In the genomic region with DNA sequence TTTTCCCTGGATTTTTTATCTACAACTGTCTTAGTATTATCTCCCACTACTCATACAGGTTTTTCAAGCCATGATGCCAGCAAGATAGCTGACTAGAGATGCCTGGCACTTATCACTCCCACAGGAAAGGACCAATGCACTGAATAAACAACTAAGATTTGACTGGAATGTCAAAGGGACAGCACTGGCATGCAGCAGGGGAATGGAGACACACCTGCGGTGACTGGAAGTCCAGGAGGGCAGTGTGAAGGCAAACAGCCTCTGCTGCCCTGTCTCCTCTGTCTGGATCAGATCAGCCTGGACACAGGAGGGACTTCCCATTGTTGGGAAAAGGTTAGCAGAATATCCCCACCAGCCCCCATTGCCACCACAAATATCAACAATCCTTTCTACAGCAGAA, we compare ENCODE assay signal across 25 cellular contexts.
"Had no signal": no experiment of that assay in that cellular context is flagged by ENCODE, and none has a peak within 500 bp of the region (broad histone marks: within the 10 kb centered on the region; RNA-seq: fewer than 3 reads in every experiment).

No MANE protein-coding gene starts in this region.

- H3K27me3 ChIP-seq: colonic mucosa, dorsolateral prefrontal cortex, esophagus squamous epithelium, gastrocnemius medialis, pancreas, transverse colon, vagina had no signal

- H3K4me3 ChIP-seq: colonic mucosa, dorsolateral prefrontal cortex, esophagus squamous epithelium, gastrocnemius medialis, pancreas, transverse colon, vagina had no signal

- ATAC-seq: activated CD4-positive, CD25-positive, alpha-beta regulatory T cell treated with anti-CD3 and anti-CD28 coated beads, Interleukin-2, amount 50 U/mL, for 24 hours; activated CD8-positive, alpha-beta memory T cell treated with anti-CD3 and anti-CD28 coated beads, Interleukin-2, amount 10 ng/mL, durations not matched to agents 7 days and 5 days; activated CD8-positive, alpha-beta T cell treated with anti-CD3 and anti-CD28 coated beads for 36 hours; effector memory CD8-positive, alpha-beta T cell; gastrocnemius medialis; sciatic nerve had no signal

- H3K27ac ChIP-seq: colonic mucosa, dorsolateral prefrontal cortex, esophagus squamous epithelium, gastrocnemius medialis, pancreas, transverse colon, vagina had no signal

- DNase-seq: activated CD4-positive, alpha-beta T cell treated with anti-CD3 and anti-CD28 coated beads, Interleukin-2, amount 10 ng/mL, durations not matched to agents 7 days and 5 days; activated CD8-positive, alpha-beta memory T cell treated with anti-CD3 and anti-CD28 coated beads, Interleukin-2, amount 10 ng/mL, durations not matched to agents 7 days and 5 days; activated CD8-positive, alpha-beta T cell treated with anti-CD3 and anti-CD28 coated beads for 36 hours; activated effector memory CD4-positive, alpha-beta T cell treated with anti-CD3 and anti-CD28 coated beads, Interleukin-2, amount 50 U/mL, for 16 hours; activated naive CD4-positive, alpha-beta T cell treated with anti-CD3 and anti-CD28 coated beads, Interleukin-2, amount 10 ng/mL, durations not matched to agents 7 days and 5 days; activated T-cell treated with anti-CD3 and anti-CD28 coated beads for 4 hours; amygdala; colonic mucosa; dorsolateral prefrontal cortex; effector memory CD8-positive, alpha-beta T cell; esophagus squamous epithelium; gastrocnemius medialis; hypothalamus; natural killer cell; small intestine; stimulated activated CD4-positive, alpha-beta T cell treated with anti-CD3 and anti-CD28 coated beads, Interleukin-2, amount 100 ng/mL, for 24 hours; stimulated activated CD8-positive, alpha-beta memory T cell treated with anti-CD3 and anti-CD28 coated beads, Interleukin-4, amount 100 ng/mL, for 48 hours; stimulated activated naive B cell treated with anti-CD40 and anti-IgM and Interleukin-4, amounts not matched to agents 10 μg/mL and 1 μg/mL and 100 μg/mL, for 72 hours; T-helper 2 cell; transverse colon had no signal

- H3K36me3 ChIP-seq: colonic mucosa, esophagus squamous epithelium, gastrocnemius medialis, pancreas, transverse colon, vagina had no signal

- H3K9me3 ChIP-seq: colonic mucosa, esophagus squamous epithelium, gastrocnemius medialis, pancreas, transverse colon, vagina had no signal

- FAIRE-seq: keratinocyte, pancreas, small intestine had no signal

- H3K4me1 ChIP-seq: colonic mucosa, esophagus squamous epithelium, gastrocnemius medialis, pancreas, transverse colon, vagina had no signal
